Comparison of ENCODE assay signal across 1 cellular context in genomic region chr18:49021076-49021432, GRCh38.
TF ChIP-seq lines count a peak whose summit lies in the region.

No MANE protein-coding gene starts in this region.

TF ChIP-seq in GM23338, 12 proteins besides CTCF, POLR2A, EP300 and RAD21 (continued from another document):
- no peak for TF ChIP-seq ETS1 (IDR thresholded peaks at IDR 0.05)
- TF ChIP-seq JUNB (IDR thresholded peaks at IDR 0.05; ENCODE audit: unreplicated experiment) = no peak
- TF ChIP-seq STAT1 (IDR thresholded peaks at IDR 0.05; ENCODE audit: unreplicated experiment) = no peak
- TF ChIP-seq REST (IDR thresholded peaks at IDR 0.05; ENCODE audit: unreplicated experiment) = no peak
- TF ChIP-seq EZH2phosphoT487 (IDR thresholded peaks at IDR 0.05; ENCODE audit: unreplicated experiment) = no peak
